In the genomic region with DNA sequence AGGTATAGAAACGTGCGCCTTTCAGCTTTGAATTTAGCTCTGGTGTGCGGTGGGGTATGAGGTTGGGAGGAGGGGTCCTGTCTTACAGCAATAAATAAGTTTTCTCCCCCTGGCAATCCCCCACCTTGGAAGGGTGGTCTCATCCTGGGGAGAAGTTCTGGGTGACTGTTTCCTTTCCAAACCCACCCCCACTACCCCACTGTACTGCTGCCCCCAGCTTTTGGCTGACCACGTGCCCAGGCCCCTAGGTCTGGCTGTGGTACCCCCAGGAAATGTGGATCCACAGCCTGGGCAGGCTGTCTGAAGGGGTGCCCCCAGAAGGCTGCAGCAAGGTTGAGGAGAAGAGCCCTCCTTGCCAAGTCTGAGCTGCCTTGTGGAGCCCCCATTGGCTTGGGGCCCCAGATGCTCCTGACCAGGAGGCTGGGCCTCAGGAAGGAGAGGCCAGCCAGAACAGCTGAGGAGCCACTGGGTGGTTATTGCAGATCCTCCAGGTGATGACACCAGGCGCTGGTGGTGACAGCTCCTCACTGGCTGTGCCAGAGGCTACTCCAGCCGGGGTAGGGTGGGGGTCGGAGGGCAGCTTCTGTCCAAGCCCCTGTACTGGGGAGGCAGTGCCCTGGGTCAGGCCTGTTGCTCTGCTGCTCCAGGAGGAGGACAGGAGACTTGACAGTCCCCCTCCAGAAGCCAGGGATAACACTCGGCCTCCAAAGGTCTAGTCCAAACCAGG, we compare ENCODE assay signal across 22 cellular contexts. TPM values are rescaled to one million over a fixed set of nuclear protein-coding genes. Genes with fewer than 3 reads are reported as not detected.
DNase-seq lines count a peak whose midpoint lies in the region; ATAC-seq and TF ChIP-seq lines count a peak whose summit lies in the region.
"Had no signal": no experiment of that assay in that cellular context is flagged by ENCODE, and none has a peak within 500 bp of the region (broad histone marks: within the 10 kb centered on the region; RNA-seq: fewer than 3 reads in every experiment).

No MANE protein-coding gene starts in this region.

- ATAC-seq in CD4-positive, alpha-beta T cell (ENCODE audit: poor library complexity): no peak
- no peak for ATAC-seq in activated T-helper 17 cell treated with anti-CD3 and anti-CD28 coated beads, Interleukin-2, amount 50 U/mL, for 72 hours (replicated peaks)
- no peak for ATAC-seq in natural killer cell
- ATAC-seq in gastrocnemius medialis: no peak
- ATAC-seq: GM12878, GM23338 had no signal

- H3K27ac ChIP-seq in CD4-positive, alpha-beta T cell (ENCODE audit: low read depth, low read length): no peak overlapping the region
- H3K27ac ChIP-seq in endodermal cell (ENCODE audit: low read depth, low read length) (no peak overlapping the region), gastrocnemius medialis (no peak overlapping the region)
- H3K27ac ChIP-seq: C4-2B had no signal

- no peaks in the 10 kb centered on the region for H3K4me1 Mint-ChIP-seq in CD4-positive, alpha-beta T cell (ENCODE audit: low read depth)
- no peaks in the 10 kb centered on the region for H3K4me1 Mint-ChIP-seq in activated T-helper 17 cell treated with anti-CD3 and anti-CD28 coated beads, Interleukin-2, amount 50 U/mL, for 72 hours
- H3K4me1 Mint-ChIP-seq in endodermal cell (peaks cover 2% of the 10 kb centered on the region), natural killer cell (peaks cover 0 to 5% of the 10 kb centered on the region in 2 donors)

- in situ Hi-C loops in KBM-7 (cut with MboI; ENCODE audit: low pct_unique_long_range_greater_than_20kb, low sequenced_read_pairs): no loop called here
- in situ Hi-C loops in gastrocnemius medialis (cut with MboI; ENCODE audit: low sequenced_read_pairs in 4 of 4): no loop called here

- H3K9me3 ChIP-seq in CD4-positive, alpha-beta T cell (ENCODE audit: control insufficient read depth, low read length): no peaks in the 10 kb centered on the region
- H3K9me3 ChIP-seq in endodermal cell (ENCODE audit: control insufficient read depth, low read length) (no peaks in the 10 kb centered on the region), gastrocnemius medialis (no peaks in the 10 kb centered on the region)
- H3K9me3 ChIP-seq: HAP-1 had no signal

- H3K4me3 ChIP-seq in endodermal cell (ENCODE audit: low read length) (no peak overlapping the region), gastrocnemius medialis (no peak overlapping the region)
- H3K4me3 ChIP-seq: GM12878, GM23338, HAP-1 had no signal

- no peak overlapping the region for H3K4me3 Mint-ChIP-seq in CD4-positive, alpha-beta T cell
- H3K4me3 Mint-ChIP-seq in activated T-helper 17 cell treated with anti-CD3 and anti-CD28 coated beads, Interleukin-2, amount 50 U/mL, for 72 hours: no peak overlapping the region
- H3K4me3 Mint-ChIP-seq in endodermal cell: no peak overlapping the region
- H3K4me3 Mint-ChIP-seq in natural killer cell: no peak overlapping the region
- H3K4me3 Mint-ChIP-seq: CD8-positive, alpha-beta memory T cell; GM23338; HFFc6 had no signal

- peak overlapping the region; percentile 33 for H3K27ac Mint-ChIP-seq in CD4-positive, alpha-beta T cell
- H3K27ac Mint-ChIP-seq in activated T-helper 17 cell treated with anti-CD3 and anti-CD28 coated beads, Interleukin-2, amount 50 U/mL, for 72 hours: peak overlapping the region; percentile 43
- H3K27ac Mint-ChIP-seq in endodermal cell (no peak overlapping the region), natural killer cell (no peak overlapping the region)
- H3K27ac Mint-ChIP-seq: CD4-positive, CD25-positive, alpha-beta regulatory T cell; GM23338; HFFc6 had no signal

- H3K9ac ChIP-seq in endodermal cell (ENCODE audit: extremely low read depth, low read length, poor library complexity, severe bottlenecking): no peak overlapping the region

- H3K36me3 Mint-ChIP-seq in CD4-positive, alpha-beta T cell (ENCODE audit: low read depth): peaks cover 27% of the 10 kb centered on the region
- H3K36me3 Mint-ChIP-seq in activated T-helper 17 cell treated with anti-CD3 and anti-CD28 coated beads, Interleukin-2, amount 50 U/mL, for 72 hours (ENCODE audit: low read depth): peaks cover 42% of the 10 kb centered on the region
- H3K36me3 Mint-ChIP-seq in endodermal cell (ENCODE audit: low read depth): peaks cover 13% of the 10 kb centered on the region
- no peaks in the 10 kb centered on the region for H3K36me3 Mint-ChIP-seq in natural killer cell

- no peaks in the 10 kb centered on the region for H3K4me1 ChIP-seq in endodermal cell (ENCODE audit: control insufficient read depth, insufficient read depth, low read length)
- no peaks in the 10 kb centered on the region for H3K4me1 ChIP-seq in gastrocnemius medialis
- H3K4me1 ChIP-seq: HAP-1 had no signal

- no peak for DNase-seq in CD4-positive, alpha-beta T cell
- peak; percentile 40 for DNase-seq in endodermal cell
- peak; percentile 65 for DNase-seq in posterior vena cava (ENCODE audit: low spot score)
- no peak for DNase-seq in activated CD4-positive, alpha-beta T cell treated with anti-CD3 and anti-CD28 coated beads, Interleukin-2, amount 50 U/mL, for 1 hour
- no peak for DNase-seq in KBM-7
- DNase-seq in natural killer cell: no peak
- no peak for DNase-seq in gastrocnemius medialis
- DNase-seq: CD4-positive, CD25-positive, alpha-beta regulatory T cell; CD8-positive, alpha-beta memory T cell; DMS 273 treated with DMSO at 0.1 percent for 48 hours; DMS79; EL; GDM1; HFFc6 had no signal

- CTCF ChIA-PET in CD4-positive, alpha-beta T cell (lab: Charles Lee): no interaction called here

- no peaks in the 10 kb centered on the region for H3K27me3 ChIP-seq in CD4-positive, alpha-beta T cell (ENCODE audit: control insufficient read depth, insufficient read depth, low read length)
- no peaks in the 10 kb centered on the region for H3K27me3 ChIP-seq in endodermal cell (ENCODE audit: control insufficient read depth, insufficient read depth, low read length, poor library complexity, severe bottlenecking)
- H3K27me3 ChIP-seq in gastrocnemius medialis: no peaks in the 10 kb centered on the region

- TF ChIP-seq POLR2A in gastrocnemius medialis (IDR thresholded peaks at IDR 0.05): no peak

- H3K36me3 ChIP-seq in endodermal cell (ENCODE audit: control insufficient read depth, insufficient read depth, low read length) (peaks cover 18% of the 10 kb centered on the region), gastrocnemius medialis (peaks cover 0 to 17% of the 10 kb centered on the region in 2 donors)

- H3K27me3 Mint-ChIP-seq in CD4-positive, alpha-beta T cell: no peaks in the 10 kb centered on the region
- H3K27me3 Mint-ChIP-seq in activated T-helper 17 cell treated with anti-CD3 and anti-CD28 coated beads, Interleukin-2, amount 50 U/mL, for 72 hours: no peaks in the 10 kb centered on the region
- no peaks in the 10 kb centered on the region for H3K27me3 Mint-ChIP-seq in endodermal cell (ENCODE audit: insufficient read depth)
- no peaks in the 10 kb centered on the region for H3K27me3 Mint-ChIP-seq in natural killer cell (ENCODE audit: low read depth in 2 of 2)
- H3K27me3 Mint-ChIP-seq: CD4-positive, CD25-positive, alpha-beta regulatory T cell had no signal

- POLR2A ChIA-PET in CD4-positive, alpha-beta T cell (lab: Charles Lee): interaction anchor here (0.6 to 2.1 kb wide), 2 partner anchors 25 to 27 kb away, joined by 3 to 20 read pairs; a partner anchor contains a TSS

- H3K9me3 Mint-ChIP-seq in CD4-positive, alpha-beta T cell: no peaks in the 10 kb centered on the region
- H3K9me3 Mint-ChIP-seq in activated T-helper 17 cell treated with anti-CD3 and anti-CD28 coated beads, Interleukin-2, amount 50 U/mL, for 72 hours: no peaks in the 10 kb centered on the region
- H3K9me3 Mint-ChIP-seq in endodermal cell: no peaks in the 10 kb centered on the region
- H3K9me3 Mint-ChIP-seq in natural killer cell: no peaks in the 10 kb centered on the region
- H3K9me3 Mint-ChIP-seq: CD4-positive, CD25-positive, alpha-beta regulatory T cell; CD8-positive, alpha-beta memory T cell; GM23338; HFFc6 had no signal

- intact Hi-C loops in CD4-positive, alpha-beta T cell (cut with DNase I, micrococcal nuclease): no loop called here
- intact Hi-C loops in posterior vena cava (cut with DNase I) (no loop called here), natural killer cell (cut with micrococcal nuclease) (no loop called here), gastrocnemius medialis (cut with DNase I; ENCODE audit: low total_unique reads) (no loop called here)

- WGBS in endodermal cell (ENCODE audit: insufficient coverage in 1 of 2, insufficient read length in 1 of 2), 2 experiments: 88 to 100% methylated on average over 3 to 7 of the region's 8 CpGs

- TF ChIP-seq CTCF in CD4-positive, alpha-beta T cell (IDR thresholded peaks at IDR 0.05): no peak
- TF ChIP-seq CTCF in endodermal cell (conservative IDR thresholded peaks at IDR 0.05): no peak
- TF ChIP-seq CTCF in natural killer cell (IDR thresholded peaks at IDR 0.05): no peak
- no peak for TF ChIP-seq CTCF in gastrocnemius medialis (IDR thresholded peaks at IDR 0.05 in 4 of 5, conservative IDR thresholded peaks at IDR 0.05 in 1 of 5)

RNA-seq across cellular contexts. Expression of a gene that starts 24.2 kb away (rescaled TPM):
- total RNA-seq in CD4-positive, alpha-beta T cell: 10 to 100 TPM; 86.9 to 96.9 TPM
- 100 to 1,000 TPM; 317 to 592 TPM for total RNA-seq in activated T-helper 17 cell treated with anti-CD3 and anti-CD28 coated beads, Interleukin-2, amount 50 U/mL, for 72 hours
- total RNA-seq in endodermal cell: 100 to 1,000 TPM; 347 to 391 TPM
- 254 TPM for polyA plus RNA-seq in endodermal cell (2013, experiment 1 of 2)
- polyA plus RNA-seq in endodermal cell (2013, experiment 2 of 2): 232 TPM
- total RNA-seq in posterior vena cava: 100 to 1,000 TPM; 190 to 234 TPM
- total RNA-seq in natural killer cell: 100 to 1,000 TPM in 2 of 3 donors, 10 to 100 TPM in 1; 82.3 to 114 (median 112) TPM
- 100 to 1,000 TPM; 215 to 334 (median 284) TPM for total RNA-seq in gastrocnemius medialis

RNA-seq across cellular contexts. Expression of a gene that starts 25.3 kb away (rescaled TPM):
- total RNA-seq in CD4-positive, alpha-beta T cell: 1 to 10 TPM; 2.9 to 3.0 TPM
- 10 to 100 TPM in 1 of 2 donors, 1 to 10 TPM in 1; 10.0 to 16.0 TPM for total RNA-seq in activated T-helper 17 cell treated with anti-CD3 and anti-CD28 coated beads, Interleukin-2, amount 50 U/mL, for 72 hours
- total RNA-seq in endodermal cell: 10 to 100 TPM in 1 of 2 donors, 1 to 10 TPM in 1; 8.8 to 10.2 TPM
- 14.0 TPM for polyA plus RNA-seq in endodermal cell (2013, experiment 1 of 2)
- 13.9 TPM for polyA plus RNA-seq in endodermal cell (2013, experiment 2 of 2)
- 10 to 100 TPM; 16.8 to 23.5 TPM for total RNA-seq in posterior vena cava
- 1 to 10 TPM; 8.3 to 9.7 (median 9.1) TPM for total RNA-seq in natural killer cell
- 100 to 1,000 TPM in 3 of 4 donors, 10 to 100 TPM in 1; 69.4 to 132 (median 104) TPM for total RNA-seq in gastrocnemius medialis

RNA-seq across cellular contexts. Expression of a gene that starts 25.9 kb away (rescaled TPM):
- total RNA-seq in CD4-positive, alpha-beta T cell: 10 to 100 TPM; 14.0 to 16.0 TPM
- 10 to 100 TPM; 32.2 to 36.3 TPM for total RNA-seq in activated T-helper 17 cell treated with anti-CD3 and anti-CD28 coated beads, Interleukin-2, amount 50 U/mL, for 72 hours
- total RNA-seq in endodermal cell: 10 to 100 TPM in 1 of 2 donors, 1 to 10 TPM in 1; 9.0 to 11.2 TPM
- 1.6 TPM for polyA plus RNA-seq in endodermal cell (2013, experiment 1 of 2)
- polyA plus RNA-seq in endodermal cell (2013, experiment 2 of 2): 1.6 TPM
- 1 to 10 TPM; 1.4 to 1.8 TPM for total RNA-seq in posterior vena cava
- 10 to 100 TPM; 11.5 to 16.4 (median 13.8) TPM for total RNA-seq in natural killer cell
- total RNA-seq in gastrocnemius medialis: under 1 TPM in 3 of 4 donors, not detected in 1; 0.13 to 0.82 (median 0.23) TPM

RNA-seq across cellular contexts. Expression of a gene that starts 35.0 kb away (rescaled TPM):
- under 1 TPM; 0.14 to 0.17 TPM for total RNA-seq in CD4-positive, alpha-beta T cell
- total RNA-seq in activated T-helper 17 cell treated with anti-CD3 and anti-CD28 coated beads, Interleukin-2, amount 50 U/mL, for 72 hours: under 1 TPM; 0.11 to 0.29 TPM
- total RNA-seq in endodermal cell: under 1 TPM in 1 of 2 donors, not detected in 1; 0.15 TPM
- polyA plus RNA-seq in endodermal cell (2013, experiment 1 of 2): not detected
- not detected for polyA plus RNA-seq in endodermal cell (2013, experiment 2 of 2)
- not detected for total RNA-seq in posterior vena cava
- total RNA-seq in natural killer cell: 1 to 10 TPM in 2 of 3 donors, under 1 TPM in 1; 0.28 to 2.6 (median 1.1) TPM
- not detected for total RNA-seq in gastrocnemius medialis
- total RNA-seq: A172, GM12878, GM23338, H4, HFFc6 had no signal
- polyA plus RNA-seq: BJ; CD4-positive, CD25-positive, alpha-beta regulatory T cell; CD8-positive, alpha-beta memory T cell had no signal

RNA-seq across cellular contexts. Expression of a gene that starts 44.3 kb away (rescaled TPM):
- 10 to 100 TPM; 39.1 to 46.7 TPM for total RNA-seq in CD4-positive, alpha-beta T cell
- 10 to 100 TPM; 36.5 to 37.6 TPM for total RNA-seq in activated T-helper 17 cell treated with anti-CD3 and anti-CD28 coated beads, Interleukin-2, amount 50 U/mL, for 72 hours
- 10 to 100 TPM; 34.9 to 35.4 TPM for total RNA-seq in endodermal cell
- polyA plus RNA-seq in endodermal cell (2013, experiment 1 of 2): 29.5 TPM
- 25.7 TPM for polyA plus RNA-seq in endodermal cell (2013, experiment 2 of 2)
- 10 to 100 TPM; 17.1 to 20.8 TPM for total RNA-seq in posterior vena cava
- total RNA-seq in natural killer cell: 10 to 100 TPM; 12.2 to 25.3 (median 12.2) TPM
- total RNA-seq in gastrocnemius medialis: 10 to 100 TPM in 3 of 4 donors, 1 to 10 TPM in 1; 9.8 to 17.7 (median 13.7) TPM

Comparison
In these comparisons a context has a peak if more than half of its experiments do, and no peak if none do; other contexts are left out.
1. DNase-seq: peak in endodermal cell (single experiment) and posterior vena cava (single experiment); none in CD4-positive, alpha-beta T cell (0 of 10), activated CD4-positive, alpha-beta T cell treated with anti-CD3 and anti-CD28 coated beads, Interleukin-2, amount 50 U/mL, for 1 hour (single experiment), KBM-7 (single experiment), natural killer cell (single experiment) and gastrocnemius medialis (0 of 2).
2. H3K27ac Mint-ChIP-seq: peak in CD4-positive, alpha-beta T cell (single experiment) and activated T-helper 17 cell treated with anti-CD3 and anti-CD28 coated beads, Interleukin-2, amount 50 U/mL, for 72 hours (single experiment); none in endodermal cell (single experiment) and natural killer cell (0 of 2).